Comparison of ENCODE assay signal across 8 cellular contexts in genomic region chr6:37499433-37500293, GRCh38. TPM values are rescaled to one million over a fixed set of nuclear protein-coding genes. Genes with fewer than 3 reads are reported as not detected.
A peak's percentile ranks its signal among the peaks of the same experiment; 100 is the strongest.
DNase-seq lines count a peak whose midpoint lies in the region; ATAC-seq and TF ChIP-seq lines count a peak whose summit lies in the region.

Gene CCDC167, minus strand, starts transcription at chr6:37499893. Its CDS starts 30 bp downstream, at chr6:37499863.

- H3K27me3 ChIP-seq in PC-9 (ENCODE audit: insufficient read depth, low read depth) (no peaks in the 10 kb centered on the region; the same call in 1 of the 2 replicates), mucosa of rectum (ENCODE audit: control insufficient read depth in 2 of 2, insufficient read depth in 2 of 2, low read length in 2 of 2) (no peaks in the 10 kb centered on the region)

- H3K27ac ChIP-seq in PC-9 (peak within 1 kb of the TSS; percentile 20; the same call in 1 of the 2 replicates), mucosa of rectum (ENCODE audit: low read depth in 2 of 2, low read length in 2 of 2) (peak within 1 kb of the TSS; percentile 2 to 13)

- 0 out of 2 replicates have a peak, but pooled peaks cover 6% of the 10 kb centered on the region for H3K4me1 ChIP-seq in PC-9 (replicated peaks; ENCODE audit: insufficient read depth)
- H3K4me1 ChIP-seq in mucosa of rectum (ENCODE audit: control insufficient read depth in 2 of 2, insufficient read depth in 2 of 2, low read length in 2 of 2) = peaks cover 5 to 7% of the 10 kb centered on the region in 2 donors

- H3K36me3 ChIP-seq in PC-9 (ENCODE audit: low read depth) = no peaks in the 10 kb centered on the region
- peaks cover 0 to 2% of the 10 kb centered on the region in 2 donors for H3K36me3 ChIP-seq in mucosa of rectum (ENCODE audit: control insufficient read depth in 2 of 2, insufficient read depth in 2 of 2, low read length in 2 of 2)

- CTCF ChIA-PET in PC-9 (lab: Charles Lee) = no interaction called here

- intact Hi-C loops in PC-9 (cut with micrococcal nuclease; ENCODE audit: unreplicated experiment) = no loop called here

- no peaks in the 10 kb centered on the region for H3K9me3 ChIP-seq in PC-9 (ENCODE audit: insufficient read depth, low read depth)
- no peaks in the 10 kb centered on the region for H3K9me3 ChIP-seq in mucosa of rectum (ENCODE audit: control insufficient read depth in 2 of 2, low read length in 2 of 2)

- H3K4me3 ChIP-seq in PC-9 (peak within 1 kb of the TSS; percentile 62), epithelial cell of proximal tubule (ENCODE audit: low read depth, low read length) (peak within 1 kb of the TSS; percentile 79), mucosa of rectum (ENCODE audit: low read length in 2 of 2) (peak within 1 kb of the TSS; percentile 81 to 90)

- peak within 1 kb of the TSS; percentile 87 for H2AFZ ChIP-seq in PC-9

- peak within 1 kb of the TSS; percentile 73 to 82 for H3K9ac ChIP-seq in mucosa of rectum (ENCODE audit: low read depth in 1 of 2, low read length in 2 of 2)

- no TSS peak for BruUV-seq in PC-9 (replicated peaks; lab: Mats Ljungman, UMichigan)

- no peak for TF ChIP-seq CTCF in PC-9 (conservative IDR thresholded peaks at IDR 0.05)
- no peak for TF ChIP-seq CTCF in epithelial cell of proximal tubule (conservative IDR thresholded peaks at IDR 0.05; ENCODE audit: low read depth, low read length)

- H3K4me2 ChIP-seq in PC-9 = peak within 1 kb of the TSS; percentile 80

- POLR2A ChIA-PET in PC-9 (lab: Charles Lee; ENCODE audit: unreplicated experiment) = no interaction called here

- no peaks in the 10 kb centered on the region for H4K20me1 ChIP-seq in PC-9 (ENCODE audit: insufficient read depth)

- DNase-seq in DMS53 (lab: John Stamatoyannopoulos, UW) = peak; percentile 97
- peak; percentile 97 for DNase-seq in KBM-7
- DNase-seq in PC-9 = peak; percentile 93 to 97
- DNase-seq in activated T-cell treated with anti-CD3 and anti-CD28 coated beads for 48 hours (ENCODE audit: low read depth) = peak; percentile 96
- DNase-seq in epithelial cell of proximal tubule (ENCODE audit: low read depth) = peak; percentile 39
- DNase-seq in stimulated activated CD8-positive, alpha-beta memory T cell treated with anti-CD3 and anti-CD28 coated beads, Interleukin-4, amount 100 ng/mL, for 4 hours (ENCODE audit: low read depth in 2 of 2, low spot score in 1 of 2) = peak; percentile 92 to 93

- in situ Hi-C loops in KBM-7 (cut with MboI; ENCODE audit: low pct_unique_long_range_greater_than_20kb, low sequenced_read_pairs) = no loop called here

- H3F3A ChIP-seq in PC-9 (ENCODE audit: insufficient read depth, low read depth) = no peaks in the 10 kb centered on the region; the same call in 1 of the 2 replicates

- peak; percentile 82 for ATAC-seq in GM21723 (IDR thresholded peaks at IDR 0.05; ENCODE audit: unreplicated experiment)

- H3K9me2 ChIP-seq in PC-9 (ENCODE audit: insufficient read depth) = no peaks in the 10 kb centered on the region

- H3K79me2 ChIP-seq in PC-9 (ENCODE audit: low read depth) = no peaks in the 10 kb centered on the region

RNA-seq across cellular contexts. Expression of gene CCDC167, which starts in this region (rescaled TPM):
- 29.4 and 33.5 TPM in 2 replicates for total RNA-seq in PC-9 (2021)
- total RNA-seq in epithelial cell of proximal tubule = 126 and 136 TPM in 2 replicates

Comparison
In these comparisons a context has a peak if more than half of its experiments do, and no peak if none do; other contexts are left out.
1. Peak in every context shown above with its lines: DNase-seq, ATAC-seq, H3K4me3 ChIP-seq and H3K27ac ChIP-seq.
2. DNase-seq: peak in every context shown above with its lines; median percentile 97 in DMS53; 97 in KBM-7; 96 in activated T-cell treated with anti-CD3 and anti-CD28 coated beads for 48 hours; 95 in PC-9; 92 in stimulated activated CD8-positive, alpha-beta memory T cell treated with anti-CD3 and anti-CD28 coated beads, Interleukin-4, amount 100 ng/mL, for 4 hours; 39 in epithelial cell of proximal tubule.